10 cellular contexts compared by ENCODE assay signal in the genomic region with DNA sequence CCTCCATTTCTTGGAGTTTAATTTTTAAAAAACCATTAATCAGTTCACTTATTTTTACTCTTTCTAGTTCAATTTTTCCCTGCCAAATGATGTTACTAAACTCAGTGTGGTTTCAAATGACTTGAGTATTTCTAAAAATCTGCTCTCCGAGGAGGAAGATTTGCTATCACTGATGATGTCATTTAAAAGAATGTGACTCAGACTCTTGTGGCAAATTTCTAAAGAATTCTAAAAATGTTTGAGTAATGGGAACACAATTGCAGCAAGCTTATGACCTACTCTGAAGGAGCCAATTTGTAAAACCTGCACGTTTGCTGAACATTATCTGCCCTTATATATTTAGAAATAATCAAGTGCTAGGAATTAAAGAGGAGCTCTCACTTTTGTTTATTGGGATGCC.
DNase-seq lines count a peak whose midpoint lies in the region; TF ChIP-seq lines count a peak whose summit lies in the region.
"Had no signal": no experiment of that assay in that cellular context is flagged by ENCODE, and none has a peak within 500 bp of the region (broad histone marks: within the 10 kb centered on the region; RNA-seq: fewer than 3 reads in every experiment).

No MANE protein-coding gene starts in this region.

- peak overlapping the region; percentile 67; the same call in 1 of the 2 replicates for H3K27ac ChIP-seq in SK-N-MC
- H3K27ac ChIP-seq in subcutaneous abdominal adipose tissue (ENCODE audit: low read depth, low read length): peak overlapping the region; percentile 61
- no peak overlapping the region for H3K27ac ChIP-seq in WERI-Rb-1
- H3K27ac ChIP-seq: 22Rv1 had no signal

- peak; percentile 35 for DNase-seq in SIG-M5 treated with dmso at 0.1 percent for 504 hours (lab: John Stamatoyannopoulos, UW; ENCODE audit: unreplicated experiment)
- no peak for DNase-seq in SIG-M5 (lab: John Stamatoyannopoulos, UW)
- DNase-seq in SK-N-MC (ENCODE audit: low read depth, low spot score): no peak
- peak; percentile 94 for DNase-seq in fibroblast of the aortic adventitia (ENCODE audit: low read depth)
- DNase-seq in NCI-H1105 (lab: John Stamatoyannopoulos, UW): no peak
- no peak for DNase-seq in WERI-Rb-1
- DNase-seq in NCI-H2081 (lab: John Stamatoyannopoulos, UW): no peak
- DNase-seq: activated CD4-positive, alpha-beta T cell treated with anti-CD3 and anti-CD28 coated beads, Interleukin-2, amount 10 ng/mL, durations not matched to agents 7 days and 5 days had no signal

- H3K27me3 ChIP-seq in subcutaneous abdominal adipose tissue (ENCODE audit: control insufficient read depth in 5 of 5, insufficient read depth in 4 of 5, low read length in 5 of 5): peaks cover 0 to 5% (median 0%) of the 10 kb centered on the region in 5 donors
- H3K27me3 ChIP-seq in WERI-Rb-1 (ENCODE audit: insufficient read depth, low read depth, severe bottlenecking): no peaks in the 10 kb centered on the region

- no peak overlapping the region for H3K4me3 ChIP-seq in SK-N-MC
- H3K4me3 ChIP-seq in fibroblast of the aortic adventitia (ENCODE audit: low read depth, low read length): no peak overlapping the region
- no peak overlapping the region for H3K4me3 ChIP-seq in subcutaneous abdominal adipose tissue (ENCODE audit: low read depth in 1 of 5, low read length in 5 of 5)
- no peak overlapping the region for H3K4me3 ChIP-seq in WERI-Rb-1 (ENCODE audit: low read depth, low read length)

- TF ChIP-seq CTCF in fibroblast of the aortic adventitia (IDR thresholded peaks at IDR 0.05; ENCODE audit: insufficient read depth, low read length) (no peak), WERI-Rb-1 (IDR thresholded peaks at IDR 0.05; ENCODE audit: low read depth, low read length) (no peak)

- H3K36me3 ChIP-seq in SK-N-MC (ENCODE audit: insufficient read depth, low read length): no peaks in the 10 kb centered on the region
- no peaks in the 10 kb centered on the region for H3K36me3 ChIP-seq in subcutaneous abdominal adipose tissue (ENCODE audit: control insufficient read depth in 5 of 5, insufficient read depth in 5 of 5, low read length in 5 of 5)
- no peaks in the 10 kb centered on the region for H3K36me3 ChIP-seq in WERI-Rb-1

- H3K9me3 ChIP-seq in SK-N-MC (ENCODE audit: low read depth, low read length) (no peaks in the 10 kb centered on the region), subcutaneous abdominal adipose tissue (ENCODE audit: control insufficient read depth in 5 of 5, low read length in 5 of 5) (no peaks in the 10 kb centered on the region), WERI-Rb-1 (ENCODE audit: severe bottlenecking) (no peaks in the 10 kb centered on the region)

- H3K4me1 ChIP-seq in subcutaneous abdominal adipose tissue (ENCODE audit: control insufficient read depth in 5 of 5, insufficient read depth in 5 of 5, low read length in 5 of 5): peaks cover 5 to 28% (median 23%) of the 10 kb centered on the region in 5 donors

- H3K9ac ChIP-seq in SK-N-MC (ENCODE audit: insufficient read length): no peak overlapping the region
- H3K9ac ChIP-seq in subcutaneous abdominal adipose tissue (ENCODE audit: low read length in 5 of 5): no peak overlapping the region

Comparison
In these comparisons a context has a peak if more than half of its experiments do, and no peak if none do; other contexts are left out.
1. DNase-seq: peak in SIG-M5 treated with dmso at 0.1 percent for 504 hours (single experiment) and fibroblast of the aortic adventitia (single experiment); none in SIG-M5 (single experiment), SK-N-MC (single experiment), NCI-H1105 (single experiment), WERI-Rb-1 (single experiment) and NCI-H2081 (0 of 2).